ENCODE assay signal across 16 cellular contexts in the genomic region with DNA sequence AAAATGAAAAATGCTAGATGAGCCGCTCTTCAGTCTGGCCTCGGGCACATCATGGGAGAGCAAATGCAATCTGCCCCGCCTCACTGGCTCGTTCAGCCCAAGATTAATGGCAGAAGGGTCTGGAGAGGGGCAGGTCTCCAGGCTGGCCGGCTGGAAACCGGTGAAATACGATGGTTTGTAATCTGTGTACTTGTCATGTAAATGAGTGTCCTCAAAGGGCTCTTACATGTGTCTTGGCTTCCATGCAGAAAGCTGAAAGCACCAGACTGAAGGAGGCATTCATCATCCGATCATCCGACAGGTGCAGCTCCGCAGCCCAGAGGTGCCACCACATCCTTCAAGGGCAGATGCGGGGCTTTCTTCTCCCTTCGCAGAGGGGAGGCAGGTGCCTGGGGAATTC.
"Had no signal": no experiment of that assay in that cellular context is flagged by ENCODE, and none has a peak within 500 bp of the region (broad histone marks: within the 10 kb centered on the region; RNA-seq: fewer than 3 reads in every experiment).

No MANE protein-coding gene starts in this region.

- H3K9me3 ChIP-seq: body of pancreas, gastroesophageal sphincter, sigmoid colon had no signal

- H3K4me2 ChIP-seq: hepatocyte had no signal

- H2AFZ ChIP-seq: hepatocyte had no signal

- H3K36me3 ChIP-seq: gastroesophageal sphincter, sigmoid colon had no signal

- H3K4me3 ChIP-seq: body of pancreas, gastroesophageal sphincter, hepatocyte, sigmoid colon had no signal

- ATAC-seq: activated CD8-positive, alpha-beta memory T cell treated with anti-CD3 and anti-CD28 coated beads, Interleukin-2, amount 10 ng/mL, durations not matched to agents 7 days and 5 days; activated naive CD4-positive, alpha-beta T cell treated with anti-CD3 and anti-CD28 coated beads, Interleukin-2, amount 50 U/mL, for 72 hours; body of pancreas; gastroesophageal sphincter; left lobe of liver had no signal

- H3K27me3 ChIP-seq: body of pancreas had no signal

- H3K4me1 ChIP-seq: body of pancreas, gastroesophageal sphincter, sigmoid colon had no signal

- H3K27ac ChIP-seq: body of pancreas, gastroesophageal sphincter, hepatocyte, sigmoid colon had no signal

- DNase-seq: activated CD4-positive, alpha-beta T cell treated with anti-CD3 and anti-CD28 coated beads, Interleukin-2, amount 50 U/mL, for 4 hours; activated CD8-positive, alpha-beta memory T cell treated with anti-CD3 and anti-CD28 coated beads, Interleukin-2, amount 10 ng/mL, durations not matched to agents 7 days and 5 days; activated effector memory CD4-positive, alpha-beta T cell treated with anti-CD3 and anti-CD28 coated beads, Interleukin-2, amount 50 U/mL, for 16 hours; activated T-cell treated with anti-CD3 and anti-CD28 coated beads, Interleukin-2, amount 50 U/mL, for 24 hours; amniotic stem cell; body of pancreas; cortex of kidney; effector CD8-positive, alpha-beta T cell; sigmoid colon; stimulated activated naive CD4-positive, alpha-beta T cell; T-helper 1 cell; trophoblast cell had no signal

- H3K79me2 ChIP-seq: hepatocyte had no signal
